Comparison of ENCODE assay signal across 18 cellular contexts in genomic region chr4:176708771-176709311, GRCh38.
A peak's percentile ranks its signal among the peaks of the same experiment; 100 is the strongest.
DNase-seq lines count a peak whose midpoint lies in the region; ATAC-seq and TF ChIP-seq lines count a peak whose summit lies in the region.
"Had no signal": no experiment of that assay in that cellular context is flagged by ENCODE, and none has a peak within 500 bp of the region (broad histone marks: within the 10 kb centered on the region; RNA-seq: fewer than 3 reads in every experiment).

No MANE protein-coding gene starts in this region.

- H3F3A ChIP-seq in PC-3 (ENCODE audit: low read length, unreplicated experiment) = peaks cover 8% of the 10 kb centered on the region
- H3F3A ChIP-seq in smooth muscle cell (ENCODE audit: low read depth) = no peaks in the 10 kb centered on the region

- H4K20me1 ChIP-seq in PC-3 (ENCODE audit: low read length) = no peaks in the 10 kb centered on the region
- no peaks in the 10 kb centered on the region for H4K20me1 ChIP-seq in smooth muscle cell (ENCODE audit: low read depth)

- DNase-seq in DMS53 (lab: John Stamatoyannopoulos, UW) = peak; percentile 6
- no peak for DNase-seq in DMS53 treated with DMSO at 0.1 percent for 48 hours (lab: John Stamatoyannopoulos, UW; ENCODE audit: unreplicated experiment)
- DNase-seq in PC-3 = peak; percentile 54
- DNase-seq in epithelial cell of esophagus (ENCODE audit: low read depth) = peak; percentile 7
- no peak for DNase-seq in smooth muscle cell (lab: John Stamatoyannopoulos, UW; ENCODE audit: unreplicated experiment)
- DNase-seq in mucosa of descending colon = no peak
- DNase-seq in stomach = no peak
- DNase-seq: H7, Karpas-422, MM.1S, NCI-H1092 treated with DMSO at 0.1 percent for 48 hours, NCI-H2081 treated with DMSO at 0.1 percent for 48 hours, NCI-H510A treated with DMSO at 0.1 percent for 48 hours, NCI-H82, Right ventricle myocardium superior had no signal

- BruUV-seq in PC-3 (replicated peaks; lab: Mats Ljungman, UMichigan) = TSS peak; percentile 3

- H2AFZ ChIP-seq in PC-3 (ENCODE audit: low read length) (no peak overlapping the region), smooth muscle cell (ENCODE audit: low read depth) (no peak overlapping the region)

- H3K4me1 ChIP-seq in PC-3 (ENCODE audit: insufficient read depth, low read length) (peaks cover 20% of the 10 kb centered on the region), smooth muscle cell (ENCODE audit: low read depth) (no peaks in the 10 kb centered on the region), mucosa of descending colon (ENCODE audit: low read depth) (no peaks in the 10 kb centered on the region), stomach (no peaks in the 10 kb centered on the region)

- no peak for TF ChIP-seq EP300 in stomach (IDR thresholded peaks at IDR 0.05)

- POLR2A ChIA-PET in PC-3 (lab: Charles Lee; ENCODE audit: unreplicated experiment) = no interaction called here

- H3K36me3 ChIP-seq in PC-3 (ENCODE audit: low read depth, low read length) (peaks cover 29% of the 10 kb centered on the region), smooth muscle cell (ENCODE audit: low read depth) (no peaks in the 10 kb centered on the region), mucosa of descending colon (ENCODE audit: low read depth) (no peaks in the 10 kb centered on the region), stomach (no peaks in the 10 kb centered on the region)

- no peaks in the 10 kb centered on the region; the same call in 1 of the 2 replicates for H3K79me2 ChIP-seq in PC-3 (ENCODE audit: low read length)
- no peaks in the 10 kb centered on the region for H3K79me2 ChIP-seq in smooth muscle cell (ENCODE audit: low read depth)

- no peaks in the 10 kb centered on the region for H3K9me2 ChIP-seq in PC-3 (replicated peaks; ENCODE audit: low read length)

- H3K27me3 ChIP-seq in PC-3 (ENCODE audit: low read length) (no peaks in the 10 kb centered on the region), smooth muscle cell (ENCODE audit: low read depth) (no peaks in the 10 kb centered on the region), stomach (no peaks in the 10 kb centered on the region)

- intact Hi-C loops in PC-3 (cut with micrococcal nuclease) = no loop called here
- intact Hi-C loops in mucosa of descending colon (cut with DNase I, micrococcal nuclease) = no loop called here
- intact Hi-C loops in stomach (cut with DNase I; ENCODE audit: low total_unique reads) = no loop called here

- ATAC-seq in PC-3 = peak; percentile 91
- no peak for ATAC-seq in mucosa of descending colon
- ATAC-seq in HG03442 (IDR thresholded peaks at IDR 0.05; ENCODE audit: unreplicated experiment) = no peak
- ATAC-seq: Panc1 had no signal

- CTCF ChIA-PET in PC-3 (lab: Charles Lee) = no interaction called here

- no peaks in the 10 kb centered on the region for H3K9me3 ChIP-seq in PC-3 (ENCODE audit: low read length)
- no peaks in the 10 kb centered on the region for H3K9me3 ChIP-seq in smooth muscle cell (replicated peaks; ENCODE audit: low read depth)
- H3K9me3 ChIP-seq in mucosa of descending colon = no peaks in the 10 kb centered on the region
- H3K9me3 ChIP-seq in stomach = no peaks in the 10 kb centered on the region

- H3K4me2 ChIP-seq in PC-3 (ENCODE audit: low read length) (0 out of 2 replicates have a peak overlapping the region, but pooled peaks have one; percentile 15), smooth muscle cell (peak overlapping the region; percentile 21)

- no peak overlapping the region for H3K4me3 ChIP-seq in PC-3 (ENCODE audit: low read length)
- no peak overlapping the region for H3K4me3 ChIP-seq in epithelial cell of esophagus (ENCODE audit: low read length)
- no peak overlapping the region for H3K4me3 ChIP-seq in smooth muscle cell
- H3K4me3 ChIP-seq in mucosa of descending colon = no peak overlapping the region
- H3K4me3 ChIP-seq in stomach = no peak overlapping the region

- TF ChIP-seq POLR2A in stomach (IDR thresholded peaks at IDR 0.05) = no peak

- no peak for TF ChIP-seq CTCF in PC-3 (conservative IDR thresholded peaks at IDR 0.05; ENCODE audit: low read depth, low read length)
- no peak for TF ChIP-seq CTCF in epithelial cell of esophagus (IDR thresholded peaks at IDR 0.05; ENCODE audit: insufficient read depth, low read depth, low read length, missing control alignments)
- TF ChIP-seq CTCF in smooth muscle cell (IDR thresholded peaks at IDR 0.05; ENCODE audit: borderline replicate concordance, insufficient read depth, poor library complexity, severe bottlenecking) = no peak
- TF ChIP-seq CTCF in mucosa of descending colon (IDR thresholded peaks at IDR 0.05) = no peak
- TF ChIP-seq CTCF in stomach (IDR thresholded peaks at IDR 0.05) = no peak

- H3K27ac ChIP-seq in PC-3 (ENCODE audit: low read length) (peak overlapping the region; percentile 74), smooth muscle cell (ENCODE audit: low read depth) (peak overlapping the region; percentile 42), stomach (no peak overlapping the region)
- H3K27ac ChIP-seq: 22Rv1 had no signal

- H3K9ac ChIP-seq in PC-3 (ENCODE audit: low read length) = 0 out of 2 replicates have a peak overlapping the region, but pooled peaks have one; percentile 20
- no peak overlapping the region for H3K9ac ChIP-seq in smooth muscle cell (ENCODE audit: low read depth)

Comparison
In these comparisons a context has a peak if more than half of its experiments do, and no peak if none do; other contexts are left out.
1. DNase-seq: peak in DMS53 (single experiment), PC-3 (single experiment) and epithelial cell of esophagus (single experiment); none in DMS53 treated with DMSO at 0.1 percent for 48 hours (single experiment), smooth muscle cell (single experiment), mucosa of descending colon (0 of 3) and stomach (single experiment).
2. H3K27ac ChIP-seq: peak in PC-3 (single experiment) and smooth muscle cell (single experiment); none in stomach (0 of 5).